Comparison of ENCODE assay signal across 8 cellular contexts in the genomic region with DNA sequence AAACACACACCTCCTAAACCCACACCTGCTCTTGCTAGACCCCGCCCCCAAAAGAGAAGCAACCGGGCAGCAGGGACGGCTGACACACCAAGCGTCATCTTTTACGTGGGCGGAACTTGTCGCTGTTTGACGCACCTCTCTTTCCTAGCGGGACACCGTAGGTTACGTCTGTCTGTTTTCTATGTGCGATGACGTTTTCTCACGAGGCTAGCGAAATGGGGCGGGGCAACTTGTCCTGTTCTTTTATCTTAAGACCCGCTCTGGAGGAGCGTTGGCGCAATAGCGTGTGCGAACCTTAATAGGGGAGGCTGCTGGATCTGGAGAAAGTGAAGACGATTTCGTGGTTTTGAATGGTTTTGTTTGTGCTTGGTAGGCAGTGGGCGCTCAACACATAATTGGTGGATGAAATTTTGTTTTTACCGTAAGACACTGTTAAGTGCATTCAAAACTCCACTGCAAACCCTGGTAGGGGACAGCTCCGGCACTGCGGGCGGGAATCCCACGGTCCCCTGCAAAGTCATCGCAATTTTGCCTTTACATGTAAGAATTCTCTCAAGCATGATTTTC. TPM values are rescaled to one million over a fixed set of nuclear protein-coding genes. Genes with fewer than 3 reads are reported as not detected.
DNase-seq lines count a peak whose midpoint lies in the region; ATAC-seq, FAIRE-seq and TF ChIP-seq lines count a peak whose summit lies in the region.

No MANE protein-coding gene starts in this region.

- peak; percentile 33 for DNase-seq in D721Med (ENCODE audit: insufficient read length, low spot score)
- peak; percentile 60 for DNase-seq in HuH-7 (ENCODE audit: low spot score)
- DNase-seq in OCI-M1 (lab: John Stamatoyannopoulos, UW): peak; percentile 99
- peak; percentile 87 for DNase-seq in activated T-cell treated with anti-CD3 and anti-CD28 coated beads, Interleukin-2, amount 50 U/mL, for 1 hour
- peak; percentile 99 for DNase-seq in epithelial cell of proximal tubule (ENCODE audit: low read depth)
- DNase-seq in mucosa of descending colon: peak; percentile 91 to 99 (median 96)
- peak; percentile 83 to 92 for DNase-seq in stimulated activated CD8-positive, alpha-beta memory T cell treated with anti-CD3 and anti-CD28 coated beads, Interleukin-4, amount 100 ng/mL, for 1 hour (ENCODE audit: low read depth in 2 of 2, low spot score in 1 of 2)

- H3K4me3 ChIP-seq in epithelial cell of proximal tubule (ENCODE audit: low read depth, low read length) (peak overlapping the region; percentile 92), mucosa of descending colon (peak overlapping the region; percentile 48)

- peaks cover 3% of the 10 kb centered on the region for H3K9me3 ChIP-seq in mucosa of descending colon

- H3K4me1 ChIP-seq in mucosa of descending colon (ENCODE audit: low read depth): peaks cover 12% of the 10 kb centered on the region

- peak; percentile 85 for ATAC-seq in GM21526 (IDR thresholded peaks at IDR 0.05; ENCODE audit: low FRiP score, unreplicated experiment)
- peak; percentile 92 for ATAC-seq in mucosa of descending colon

- TF ChIP-seq CTCF in D721Med (IDR thresholded peaks at IDR 0.05; ENCODE audit: insufficient read depth, missing control alignments): no peak
- no peak for TF ChIP-seq CTCF in epithelial cell of proximal tubule (conservative IDR thresholded peaks at IDR 0.05; ENCODE audit: low read depth, low read length)
- no peak for TF ChIP-seq CTCF in mucosa of descending colon (IDR thresholded peaks at IDR 0.05)

- intact Hi-C loops in mucosa of descending colon (cut with DNase I, micrococcal nuclease): no loop called here

- no peaks in the 10 kb centered on the region for H3K36me3 ChIP-seq in mucosa of descending colon (ENCODE audit: low read depth)

- FAIRE-seq in D721Med (lab: Jason Lieb, UNC): peak; percentile 89

RNA-seq across cellular contexts. Expression of gene C9orf72, which starts 0.5 kb away (rescaled TPM):
- 5.0 and 9.4 TPM in 2 replicates for total RNA-seq in epithelial cell of proximal tubule
- total RNA-seq in mucosa of descending colon: 10 to 100 TPM; 12.5 to 20.5 (median 14.6) TPM

RNA-seq across cellular contexts. Expression of gene MOB3B, which starts 44.2 kb away (rescaled TPM):
- 2.3 and 2.9 TPM in 2 replicates for total RNA-seq in epithelial cell of proximal tubule
- 10 to 100 TPM; 34.6 to 57.5 (median 41.7) TPM for total RNA-seq in mucosa of descending colon

RNA-seq across cellular contexts. Expression of gene IFNK, which starts 49.7 kb away (rescaled TPM):
- total RNA-seq in epithelial cell of proximal tubule (not detected in 2 replicates), mucosa of descending colon (not detected)

Comparison
In these comparisons a context has a peak if more than half of its experiments do, and no peak if none do; other contexts are left out.
1. Peak in every context shown above with its lines: DNase-seq, ATAC-seq and H3K4me3 ChIP-seq.
2. DNase-seq: peak in every context shown above with its lines; median percentile 99 in OCI-M1; 99 in epithelial cell of proximal tubule; 96 in mucosa of descending colon; 88 in stimulated activated CD8-positive, alpha-beta memory T cell treated with anti-CD3 and anti-CD28 coated beads, Interleukin-4, amount 100 ng/mL, for 1 hour; 87 in activated T-cell treated with anti-CD3 and anti-CD28 coated beads, Interleukin-2, amount 50 U/mL, for 1 hour; 60 in HuH-7; 33 in D721Med.